Comparison of ENCODE assay signal across 8 cellular contexts in the genomic region with DNA sequence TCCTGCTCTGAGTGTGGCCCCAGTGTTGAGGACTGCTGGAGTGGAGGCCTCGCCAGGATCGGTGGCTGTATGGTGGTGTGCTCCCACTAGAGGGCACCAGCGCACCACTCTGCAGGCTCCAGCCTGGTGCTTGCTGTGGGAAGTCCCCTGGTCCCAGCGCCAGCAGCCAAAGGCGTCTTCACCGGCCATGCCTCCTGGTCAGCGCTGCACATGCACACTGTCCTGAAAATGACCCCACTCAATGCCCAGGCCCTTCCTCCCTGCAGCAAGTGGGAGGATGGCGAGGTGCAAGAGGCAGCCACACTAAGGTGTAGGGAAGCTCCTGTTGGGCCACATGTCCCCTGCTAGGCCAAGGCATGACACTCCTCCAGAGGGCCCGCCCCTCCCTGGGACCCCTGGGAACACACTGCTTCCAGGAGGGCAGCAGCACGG.
DNase-seq lines count a peak whose midpoint lies in the region; ATAC-seq and TF ChIP-seq lines count a peak whose summit lies in the region.

No MANE protein-coding gene starts in this region.

- CTCF ChIA-PET in CD4-positive, alpha-beta memory T cell (lab: Charles Lee; ENCODE audit: partially characterized antibody), result interaction anchor here (0.6 to 2.8 kb wide), 9 partner anchors 365 to 1186 kb away, joined by 3 to 15 read pairs (median 6); a partner anchor contains a TSS

- H3K27ac Mint-ChIP-seq in CD4-positive, alpha-beta memory T cell, result peak overlapping the region in 1 of 7 donors; percentile 23

- no peaks in the 10 kb centered on the region for H3K9me3 ChIP-seq in CD4-positive, alpha-beta memory T cell (ENCODE audit: control insufficient read depth in 1 of 2, low read length in 2 of 2)

- no peak overlapping the region for H3K27ac ChIP-seq in CD4-positive, alpha-beta memory T cell (ENCODE audit: low read depth, low read length)

- POLR2A ChIA-PET in CD4-positive, alpha-beta memory T cell (lab: Charles Lee; ENCODE audit: partially characterized antibody), result no interaction called here

- no peaks in the 10 kb centered on the region for H3K27me3 ChIP-seq in CD4-positive, alpha-beta memory T cell (ENCODE audit: insufficient read depth, low read length)

- peaks cover 8 to 12% of the 10 kb centered on the region in 2 donors for H3K36me3 Mint-ChIP-seq in CD4-positive, alpha-beta memory T cell

- peaks cover 0 to 12% (median 7%) of the 10 kb centered on the region in 8 donors for H3K9me3 Mint-ChIP-seq in CD4-positive, alpha-beta memory T cell

- no peaks in the 10 kb centered on the region for H3K36me3 ChIP-seq in CD4-positive, alpha-beta memory T cell (ENCODE audit: insufficient read depth, low read length)

- TF ChIP-seq CTCF in epithelial cell of esophagus (IDR thresholded peaks at IDR 0.05; ENCODE audit: insufficient read depth, low read depth, low read length, missing control alignments), result peak; percentile 89

- H3K27me3 Mint-ChIP-seq in CD4-positive, alpha-beta memory T cell, result no peaks in the 10 kb centered on the region

- peaks cover 7% of the 10 kb centered on the region for H3K4me1 ChIP-seq in CD4-positive, alpha-beta memory T cell (ENCODE audit: insufficient read depth, low read length)

- H3K4me3 ChIP-seq in CD4-positive, alpha-beta memory T cell (ENCODE audit: low read length in 2 of 2), result no peak overlapping the region
- no peak overlapping the region for H3K4me3 ChIP-seq in epithelial cell of esophagus (ENCODE audit: low read length)

- H3K4me3 Mint-ChIP-seq in CD4-positive, alpha-beta memory T cell, result no peak overlapping the region

- H3K4me1 Mint-ChIP-seq in CD4-positive, alpha-beta memory T cell, result peaks cover 0 to 3% (median 2%) of the 10 kb centered on the region in 4 donors

- intact Hi-C loops in CD4-positive, alpha-beta memory T cell (cut with micrococcal nuclease), result loop anchor here (1.0 to 10.0 kb wide), 8 partner anchors 367 to 1593 kb away; a partner anchor contains a TSS

- DNase-seq in CD4-positive, alpha-beta memory T cell, result peak; percentile 70 to 79 (median 75)
- DNase-seq in NOMO-1 treated with DMSO at 0.1 percent for 48 hours (lab: John Stamatoyannopoulos, UW; ENCODE audit: unreplicated experiment) (peak; percentile 73), epithelial cell of esophagus (ENCODE audit: low read depth) (peak; percentile 82), myocyte (ENCODE audit: low read depth) (peak; percentile 82)
- DNase-seq in activated CD8-positive, alpha-beta memory T cell treated with anti-CD3 and anti-CD28 coated beads, Interleukin-2, amount 50 U/mL, for 1 hour (ENCODE audit: extremely low read depth), result peak; percentile 41
- peak; percentile 91 for DNase-seq in stimulated activated CD8-positive, alpha-beta memory T cell treated with anti-CD3 and anti-CD28 coated beads, Interleukin-4, amount 100 ng/mL, for 48 hours

- peak; percentile 75 for ATAC-seq in GM19328 (IDR thresholded peaks at IDR 0.05; ENCODE audit: unreplicated experiment)
- peak; percentile 67 for ATAC-seq in HG03457 (IDR thresholded peaks at IDR 0.05; ENCODE audit: unreplicated experiment)

Comparison
In these comparisons a context has a peak if more than half of its experiments do, and no peak if none do; other contexts are left out.
1. DNase-seq: peak in every context shown above with its lines; median percentile 91 in stimulated activated CD8-positive, alpha-beta memory T cell treated with anti-CD3 and anti-CD28 coated beads, Interleukin-4, amount 100 ng/mL, for 48 hours; 82 in epithelial cell of esophagus; 82 in myocyte; 75 in CD4-positive, alpha-beta memory T cell; 73 in NOMO-1 treated with DMSO at 0.1 percent for 48 hours; 41 in activated CD8-positive, alpha-beta memory T cell treated with anti-CD3 and anti-CD28 coated beads, Interleukin-2, amount 50 U/mL, for 1 hour.